ENCODE assay signal across 1 cellular context in the genomic region with DNA sequence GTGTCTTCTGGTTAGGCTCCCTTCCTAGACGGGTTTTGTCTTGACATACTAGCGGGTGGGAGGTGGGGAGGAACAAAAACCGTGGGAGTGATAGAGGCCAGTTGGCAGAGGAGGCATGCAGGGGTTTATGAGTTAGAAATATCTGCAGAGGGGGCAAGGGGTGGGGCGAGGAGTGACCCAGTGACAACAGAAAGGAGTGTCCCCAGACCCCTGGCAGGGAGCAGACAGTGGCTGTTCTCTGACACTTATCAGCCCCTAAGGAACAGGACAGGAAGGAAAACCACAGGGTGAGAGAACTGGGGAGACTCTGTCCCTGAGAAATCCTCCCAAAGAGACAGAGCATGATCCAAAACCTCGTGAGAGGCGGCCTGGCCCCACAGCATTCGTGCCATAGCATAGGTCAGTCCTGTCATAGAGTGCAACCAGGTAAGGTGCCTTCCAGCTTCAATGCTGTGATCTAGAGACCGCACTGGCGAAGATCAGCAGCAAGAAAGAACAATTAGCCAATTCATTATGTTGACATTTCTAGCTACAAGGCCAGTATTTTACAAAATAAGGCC.
TF ChIP-seq lines count a peak whose summit lies in the region.

No MANE protein-coding gene starts in this region.

TF ChIP-seq in GM23338, 12 proteins besides CTCF, POLR2A, EP300 and RAD21 (continued from another document):
- TF ChIP-seq, protein P1, sequence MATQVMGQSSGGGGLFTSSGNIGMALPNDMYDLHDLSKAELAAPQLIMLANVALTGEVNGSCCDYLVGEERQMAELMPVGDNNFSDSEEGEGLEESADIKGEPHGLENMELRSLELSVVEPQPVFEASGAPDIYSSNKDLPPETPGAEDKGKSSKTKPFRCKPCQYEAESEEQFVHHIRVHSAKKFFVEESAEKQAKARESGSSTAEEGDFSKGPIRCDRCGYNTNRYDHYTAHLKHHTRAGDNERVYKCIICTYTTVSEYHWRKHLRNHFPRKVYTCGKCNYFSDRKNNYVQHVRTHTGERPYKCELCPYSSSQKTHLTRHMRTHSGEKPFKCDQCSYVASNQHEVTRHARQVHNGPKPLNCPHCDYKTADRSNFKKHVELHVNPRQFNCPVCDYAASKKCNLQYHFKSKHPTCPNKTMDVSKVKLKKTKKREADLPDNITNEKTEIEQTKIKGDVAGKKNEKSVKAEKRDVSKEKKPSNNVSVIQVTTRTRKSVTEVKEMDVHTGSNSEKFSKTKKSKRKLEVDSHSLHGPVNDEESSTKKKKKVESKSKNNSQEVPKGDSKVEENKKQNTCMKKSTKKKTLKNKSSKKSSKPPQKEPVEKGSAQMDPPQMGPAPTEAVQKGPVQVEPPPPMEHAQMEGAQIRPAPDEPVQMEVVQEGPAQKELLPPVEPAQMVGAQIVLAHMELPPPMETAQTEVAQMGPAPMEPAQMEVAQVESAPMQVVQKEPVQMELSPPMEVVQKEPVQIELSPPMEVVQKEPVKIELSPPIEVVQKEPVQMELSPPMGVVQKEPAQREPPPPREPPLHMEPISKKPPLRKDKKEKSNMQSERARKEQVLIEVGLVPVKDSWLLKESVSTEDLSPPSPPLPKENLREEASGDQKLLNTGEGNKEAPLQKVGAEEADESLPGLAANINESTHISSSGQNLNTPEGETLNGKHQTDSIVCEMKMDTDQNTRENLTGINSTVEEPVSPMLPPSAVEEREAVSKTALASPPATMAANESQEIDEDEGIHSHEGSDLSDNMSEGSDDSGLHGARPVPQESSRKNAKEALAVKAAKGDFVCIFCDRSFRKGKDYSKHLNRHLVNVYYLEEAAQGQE (IDR thresholded peaks at IDR 0.05; ENCODE audit: unreplicated experiment), result no peak
- TF ChIP-seq ZNF331 (CRISPR knock-in tag; IDR thresholded peaks at IDR 0.05; ENCODE audit: low read depth) (no peak), EZH2 (IDR thresholded peaks at IDR 0.05; ENCODE audit: low read depth, unreplicated experiment) (no peak), STAT1 (IDR thresholded peaks at IDR 0.05; ENCODE audit: unreplicated experiment) (no peak), ZNF462 (CRISPR knock-in tag; IDR thresholded peaks at IDR 0.05) (no peak)
